8 cellular contexts compared by ENCODE assay signal in the genomic region with DNA sequence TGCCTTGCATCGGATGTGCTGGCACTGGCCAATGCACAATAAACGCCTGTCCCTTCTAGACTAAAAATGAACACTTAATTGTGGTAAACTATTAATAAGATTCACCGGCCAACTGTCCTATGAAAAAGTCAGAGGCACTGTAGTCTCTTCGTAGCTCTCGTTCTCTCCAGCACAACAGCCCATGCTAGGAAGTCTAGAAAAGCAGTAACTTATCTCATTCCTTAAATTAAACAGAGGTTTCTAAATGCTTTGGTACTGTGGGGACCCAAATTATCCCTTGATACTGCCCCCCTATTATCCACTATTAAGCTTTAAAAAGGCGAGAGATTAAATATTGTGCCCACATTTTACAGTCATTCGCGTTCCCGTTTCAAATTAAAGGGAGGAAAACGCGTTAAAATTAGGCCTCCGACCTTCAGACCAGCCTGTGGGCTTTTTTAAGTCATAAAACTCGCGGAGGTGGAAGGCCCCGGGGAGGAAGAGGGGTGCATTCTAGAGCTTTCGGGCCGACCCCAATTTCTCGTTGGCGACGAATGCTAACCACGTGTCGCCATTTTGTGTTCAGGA. TPM values are rescaled to one million over a fixed set of nuclear protein-coding genes. Genes with fewer than 3 reads are reported as not detected.
A peak's percentile ranks its signal among the peaks of the same experiment; 100 is the strongest.
DNase-seq lines count a peak whose midpoint lies in the region; ATAC-seq, FAIRE-seq and TF ChIP-seq lines count a peak whose summit lies in the region.

No MANE protein-coding gene starts in this region.

- DNase-seq in GM12891 (ENCODE audit: insufficient read length, low spot score), result no peak
- DNase-seq in PC-9, result no peak
- DNase-seq in H1 (ENCODE audit: low read depth in 1 of 2, low spot score in 2 of 2), result peak in 1 of 2 experiments; percentile 56
- peak; percentile 76 for DNase-seq in osteoblast (ENCODE audit: insufficient read length, low spot score, missing footprints)
- DNase-seq in posterior cingulate gyrus, result no peak
- DNase-seq in HuH-7 (ENCODE audit: low spot score), result no peak

- intact Hi-C loops in PC-9 (cut with micrococcal nuclease; ENCODE audit: unreplicated experiment) (loop anchor here (1.0 to 5.0 kb wide), 3 partner anchors 57 to 171 kb away; a partner anchor contains a TSS), posterior cingulate gyrus (cut with DNase I) (loop anchor here (1.0 to 5.0 kb wide), 3 partner anchors 42 to 258 kb away; a partner anchor contains a TSS)

- peak overlapping the region; percentile 48; the same call in 1 of the 2 replicates for H2BK20ac ChIP-seq in H1 (ENCODE audit: low read length)

- H3K4ac ChIP-seq in H1 (replicated peaks; ENCODE audit: insufficient read length, low read depth, low read length), result peak overlapping the region; percentile 92

- no peak for TF ChIP-seq POLR2A in GM12891 (IDR thresholded peaks at IDR 0.05; ENCODE audit: low read depth, low read length)
- TF ChIP-seq POLR2A in H1 (IDR thresholded peaks at IDR 0.05; ENCODE audit: control extremely low read depth in 1 of 2, low read depth in 2 of 2, low read length in 2 of 2), result peak in 1 of 2 experiments; percentile 71; a peak in 1 of 3 replicates

- no peak overlapping the region for H3K23ac ChIP-seq in H1 (ENCODE audit: insufficient read length)

- ATAC-seq in HG02852 (IDR thresholded peaks at IDR 0.05; ENCODE audit: unreplicated experiment), result no peak
- ATAC-seq in HG02970 (IDR thresholded peaks at IDR 0.05; ENCODE audit: low FRiP score, unreplicated experiment), result no peak

- TF ChIP-seq RAD21 in H1 (IDR thresholded peaks at IDR 0.05 in 1 of 2, conservative IDR thresholded peaks at IDR 0.05 in 1 of 2; ENCODE audit: low read depth in 2 of 2, low read length in 2 of 2), result no peak; a peak in 1 of 4 replicates

- H2AK5ac ChIP-seq in H1 (ENCODE audit: low read depth, low read length), result peak overlapping the region; percentile 98

- peak overlapping the region; percentile 99 for H4K91ac ChIP-seq in H1 (replicated peaks; ENCODE audit: insufficient read length, low read length)

- FAIRE-seq in GM12891 (lab: Jason Lieb, UNC) (no peak), H1 (lab: Jason Lieb, UNC) (no peak)

- peaks cover 43% of the 10 kb centered on the region for H3K4me1 ChIP-seq in PC-9 (replicated peaks; ENCODE audit: insufficient read depth)
- H3K4me1 ChIP-seq in H1 (replicated peaks in 1 of 4; ENCODE audit: control insufficient read depth in 3 of 4, insufficient read depth in 4 of 4, low read length in 3 of 4), result peaks cover 6 to 18% (median 15%) of the 10 kb centered on the region in 4 experiments; a peak in 5 of 7 replicates
- peaks cover 38% of the 10 kb centered on the region for H3K4me1 ChIP-seq in osteoblast (ENCODE audit: insufficient read depth, low read length)

- H3K27ac ChIP-seq in PC-9 (peak overlapping the region; percentile 100), H1 (ENCODE audit: low read depth, low read length) (peak overlapping the region; percentile 100), osteoblast (ENCODE audit: low read depth, low read length) (peak overlapping the region; percentile 100)

- CTCF ChIA-PET in PC-9 (lab: Charles Lee) (interaction anchor here (0.5 kb wide), 1 partner anchor 89 kb away, joined by 8 read pairs; no protein-coding TSS in a partner anchor), H1 (lab: Charles Lee; ENCODE audit: partially characterized antibody) (interaction anchor here (0.8 to 7.4 kb wide), 11 partner anchors 10 to 172 kb away, joined by 3 to 85 read pairs (median 6); a partner anchor contains a TSS)

- H3K9ac ChIP-seq in H1 (replicated peaks in 1 of 4; ENCODE audit: extremely low read depth in 1 of 4, low read depth in 3 of 4, low read length in 3 of 4), result peak overlapping the region; percentile 98 to 100 (median 99)

- H3K79me2 ChIP-seq in PC-9 (ENCODE audit: low read depth) (peaks cover 42% of the 10 kb centered on the region), H1 (ENCODE audit: control insufficient read depth in 1 of 2, insufficient read depth in 2 of 2, low read length in 2 of 2) (peaks cover 7 to 33% of the 10 kb centered on the region in 2 experiments), osteoblast (ENCODE audit: insufficient read depth, low read length) (peaks cover 34% of the 10 kb centered on the region)

- TF ChIP-seq CTCF in PC-9 (conservative IDR thresholded peaks at IDR 0.05) (no peak), H1 (IDR thresholded peaks at IDR 0.05; ENCODE audit: control extremely low read depth in 1 of 3, insufficient read depth in 1 of 3, low read depth in 1 of 3, low read length in 3 of 3) (no peak), osteoblast (IDR thresholded peaks at IDR 0.05; ENCODE audit: extremely low read depth, low read depth, low read length) (no peak)

- H2AFZ ChIP-seq in PC-9 (peak overlapping the region; percentile 85), H1 (ENCODE audit: low read length) (no peak overlapping the region), osteoblast (ENCODE audit: low read length) (peak overlapping the region; percentile 99)

- peaks cover 8% of the 10 kb centered on the region for H3K23me2 ChIP-seq in H1 (ENCODE audit: low read depth, low read length)

- H4K20me1 ChIP-seq in PC-9 (ENCODE audit: insufficient read depth) (no peaks in the 10 kb centered on the region), H1 (replicated peaks in 1 of 2; ENCODE audit: control insufficient read depth in 1 of 2, insufficient read depth in 2 of 2, low read length in 2 of 2) (peaks cover 1 to 2% of the 10 kb centered on the region in 2 experiments), osteoblast (ENCODE audit: insufficient read depth, low read length) (peaks cover 8% of the 10 kb centered on the region)

- H3K4me3 ChIP-seq in PC-9 (peak overlapping the region; percentile 77), H1 (ENCODE audit: extremely low read depth in 1 of 4, insufficient read depth in 2 of 4, low read depth in 3 of 4, low read length in 4 of 4) (peak overlapping the region; percentile 71 to 99 (median 91)), osteoblast (ENCODE audit: insufficient read depth, low read length) (peak overlapping the region; percentile 96)

- WGBS in H1 (ENCODE audit: extremely low coverage in 1 of 2, insufficient coverage in 1 of 2, insufficient read length in 1 of 2, insufficient replicate concordance in 2 of 2, low coverage in 1 of 2, low lambda C conversion rate in 2 of 2, missing lambda C conversion rate in 1 of 2), 2 experiments, result 3% methylated on average over 22 of the region's 22 CpGs; no CpG with 5 or more reads in 1 of the 2 experiments

- H3K9me3 ChIP-seq in PC-9 (ENCODE audit: insufficient read depth, low read depth), result no peaks in the 10 kb centered on the region
- H3K9me3 ChIP-seq in H1 (ENCODE audit: insufficient read depth in 2 of 2, low read depth in 1 of 2, low read length in 1 of 2), result no peaks in the 10 kb centered on the region
- no peaks in the 10 kb centered on the region for H3K9me3 ChIP-seq in osteoblast (ENCODE audit: low read depth, low read length)

- POLR2A ChIA-PET in PC-9 (lab: Charles Lee; ENCODE audit: unreplicated experiment), result interaction anchor here (0.6 kb wide), 2 partner anchors 48 to 171 kb away, joined by 4 to 6 read pairs; no protein-coding TSS in a partner anchor
- POLR2A ChIA-PET in H1 (lab: Charles Lee; ENCODE audit: partially characterized antibody), result interaction anchor here (0.8 to 32.2 kb wide), 35 partner anchors 9 to 216 kb away, joined by 3 to 1553 read pairs (median 5); a partner anchor contains a TSS

- H3K27me3 ChIP-seq in PC-9 (ENCODE audit: insufficient read depth, low read depth) (no peaks in the 10 kb centered on the region), H1 (replicated peaks in 1 of 4; ENCODE audit: control insufficient read depth in 3 of 4, extremely low read depth in 1 of 4, insufficient read depth in 3 of 4, low read length in 3 of 4) (no peaks in the 10 kb centered on the region), osteoblast (ENCODE audit: insufficient read depth, low read length) (no peaks in the 10 kb centered on the region)

- peak overlapping the region; percentile 66 for H3K56ac ChIP-seq in H1 (replicated peaks; ENCODE audit: insufficient read length, low read depth, low read length)

- H3K18ac ChIP-seq in H1 (ENCODE audit: extremely low read depth, low read length), result peak overlapping the region; percentile 100

- no peak overlapping the region for H2BK15ac ChIP-seq in H1 (ENCODE audit: low read length)

- no TSS peak for BruUV-seq in PC-9 (replicated peaks; lab: Mats Ljungman, UMichigan)

- H3K9me2 ChIP-seq in PC-9 (ENCODE audit: insufficient read depth), result no peaks in the 10 kb centered on the region

- H3F3A ChIP-seq in PC-9 (ENCODE audit: insufficient read depth, low read depth), result peaks cover 62% of the 10 kb centered on the region

- TF ChIP-seq EP300 in H1 (IDR thresholded peaks at IDR 0.05; ENCODE audit: borderline replicate concordance in 1 of 2, low read depth in 2 of 2, low read length in 2 of 2), result no peak

- peak overlapping the region; percentile 100 for H2BK5ac ChIP-seq in H1 (ENCODE audit: low read depth, low read length)

- H3K4me2 ChIP-seq in PC-9, result peak overlapping the region; percentile 93
- peak overlapping the region; percentile 83 to 100 for H3K4me2 ChIP-seq in H1 (ENCODE audit: insufficient read depth in 1 of 2, low read depth in 2 of 2, low read length in 2 of 2)
- H3K4me2 ChIP-seq in osteoblast (ENCODE audit: insufficient read depth, low read length), result peak overlapping the region; percentile 94

- H3K14ac ChIP-seq in H1 (ENCODE audit: insufficient read length), result no peak overlapping the region

- no peaks in the 10 kb centered on the region for H3K79me1 ChIP-seq in H1 (ENCODE audit: low read depth, low read length)

- H2BK120ac ChIP-seq in H1 (replicated peaks; ENCODE audit: low read depth, low read length), result peak overlapping the region; percentile 69

- peak overlapping the region; percentile 100; the same call in 1 of the 2 replicates for H4K8ac ChIP-seq in H1 (ENCODE audit: extremely low read depth, insufficient read depth, low read length)

- H3K36me3 ChIP-seq in PC-9 (ENCODE audit: low read depth) (peaks cover 32% of the 10 kb centered on the region), H1 (ENCODE audit: control insufficient read depth in 2 of 4, insufficient read depth in 4 of 4, low read length in 3 of 4) (peaks cover 6 to 50% (median 17%) of the 10 kb centered on the region in 4 experiments; a peak in 7 of 8 replicates), osteoblast (ENCODE audit: insufficient read depth, low read length) (peaks cover 34% of the 10 kb centered on the region)

- H2BK12ac ChIP-seq in H1 (ENCODE audit: low read depth, low read length), result peak overlapping the region; percentile 99; the same call in 1 of the 2 replicates

- peak overlapping the region; percentile 98 for H4K5ac ChIP-seq in H1 (ENCODE audit: insufficient read length, low read depth, low read length)

RNA-seq across cellular contexts. Expression of a gene that starts 1.5 kb away (rescaled TPM):
- 235 TPM for polyA plus RNA-seq in GM12891 (2012; ENCODE audit: low read depth, missing spikeins)
- total RNA-seq in PC-9 (2021) (148 and 227 TPM in 2 replicates), osteoblast (55.7 and 70.7 TPM in 2 replicates)
- total RNA-seq in H1 (2021; fragmentation: NEBNext Ultra II Directional; extraction: Animal tissue kit (Norgen Biotek cat#: 25700)), result 493 and 511 TPM in 2 replicates
- polyA plus RNA-seq in H1 (2011; rRNA removed), result 279 and 316 TPM in 2 replicates
- 181 TPM for polyA plus RNA-seq in H1 (2011; cell fraction: cytosol; rRNA removed)
- 208 TPM for polyA plus RNA-seq in H1 (2011; cell fraction: nucleus; rRNA removed)
- polyA plus RNA-seq in H1 (2012, experiment 1 of 2), result 451 to 481 TPM (median 460 TPM) in 4 replicates
- 526 TPM for polyA plus RNA-seq in H1 (2012, experiment 2 of 2)
- 268 TPM for polyA plus RNA-seq in H1 (2013, experiment 1 of 2)
- 272 TPM for polyA plus RNA-seq in H1 (2013, experiment 2 of 2)
- 108 and 124 TPM in 2 replicates for polyA minus RNA-seq in H1 (2011; rRNA and poly(A)+ RNA removed)
- 164 TPM for polyA minus RNA-seq in H1 (2011; cell fraction: cytosol; rRNA and poly(A)+ RNA removed)
- 102 TPM for polyA minus RNA-seq in H1 (2011; cell fraction: nucleus; rRNA and poly(A)+ RNA removed)
